1 cellular context compared by ENCODE assay signal in genomic region chr3:6491768-6492167, GRCh38.
TF ChIP-seq lines count a peak whose summit lies in the region.

No MANE protein-coding gene starts in this region.

TF ChIP-seq in WTC11, 78 proteins besides CTCF, POLR2A, EP300 and RAD21 (continued from another document):
- no peak for TF ChIP-seq ARID4B (CRISPR knock-in tag; IDR thresholded peaks at IDR 0.05; ENCODE audit: borderline replicate concordance)
- no peak for TF ChIP-seq TEAD4 (CRISPR knock-in tag; IDR thresholded peaks at IDR 0.05)
- no peak for TF ChIP-seq ZSCAN18 (CRISPR knock-in tag; IDR thresholded peaks at IDR 0.05)
- TF ChIP-seq JUN (CRISPR knock-in tag; IDR thresholded peaks at IDR 0.05) = no peak
